ENCODE assay signal across 18 cellular contexts in genomic region chr18:7413906-7414305, GRCh38.
DNase-seq lines count a peak whose midpoint lies in the region; ATAC-seq, FAIRE-seq and TF ChIP-seq lines count a peak whose summit lies in the region.
"Had no signal": no experiment of that assay in that cellular context is flagged by ENCODE, and none has a peak within 500 bp of the region (broad histone marks: within the 10 kb centered on the region; RNA-seq: fewer than 3 reads in every experiment).

No MANE protein-coding gene starts in this region.

- H3K27me3 Mint-ChIP-seq in neural progenitor cell (ENCODE audit: insufficient read depth, low read depth) = no peaks in the 10 kb centered on the region

- H3K27me3 ChIP-seq in left ventricle myocardium inferior (ENCODE audit: low read depth) (no peaks in the 10 kb centered on the region), esophagus muscularis mucosa (no peaks in the 10 kb centered on the region), neural progenitor cell (no peaks in the 10 kb centered on the region), upper lobe of right lung (no peaks in the 10 kb centered on the region), thyroid gland (no peaks in the 10 kb centered on the region)
- H3K27me3 ChIP-seq: BE2C, MG63 had no signal

- no peaks in the 10 kb centered on the region for H4K20me1 ChIP-seq in neural progenitor cell (ENCODE audit: low read depth)

- H3K27ac Mint-ChIP-seq in neural progenitor cell = no peak overlapping the region
- H3K27ac Mint-ChIP-seq: CD4-positive, alpha-beta memory T cell had no signal

- peaks cover 6% of the 10 kb centered on the region for H3K4me1 Mint-ChIP-seq in neural progenitor cell
- H3K4me1 Mint-ChIP-seq: CD4-positive, alpha-beta memory T cell had no signal

- H3K9me3 Mint-ChIP-seq in neural progenitor cell = peaks cover 7% of the 10 kb centered on the region

- no peaks in the 10 kb centered on the region for H3F3A ChIP-seq in neural progenitor cell (ENCODE audit: low read depth)

- no peak for TF ChIP-seq POLR2A in esophagus muscularis mucosa (IDR thresholded peaks at IDR 0.05; ENCODE audit: low read depth)
- TF ChIP-seq POLR2A in thyroid gland (IDR thresholded peaks at IDR 0.05) = no peak

- no peak for FAIRE-seq in HTR-8/SVneo (lab: Jason Lieb, UNC)

- H3K27ac ChIP-seq in left ventricle myocardium inferior (replicated peaks) = peak overlapping the region; percentile 69
- H3K27ac ChIP-seq in esophagus muscularis mucosa (replicated peaks in 1 of 4) = peak overlapping the region in 3 of 4 donors; percentile 33 to 57 (median 48)
- H3K27ac ChIP-seq in neural progenitor cell = no peak overlapping the region
- H3K27ac ChIP-seq in upper lobe of right lung = peak overlapping the region; percentile 19
- H3K27ac ChIP-seq in thyroid gland = no peak overlapping the region
- H3K27ac ChIP-seq: 22Rv1, KMS-11 had no signal

- peaks cover 20% of the 10 kb centered on the region for H3K4me1 ChIP-seq in left ventricle myocardium inferior
- peaks cover 9 to 20% (median 12%) of the 10 kb centered on the region in 4 donors for H3K4me1 ChIP-seq in esophagus muscularis mucosa
- peaks cover 8% of the 10 kb centered on the region for H3K4me1 ChIP-seq in neural progenitor cell
- H3K4me1 ChIP-seq in upper lobe of right lung = no peaks in the 10 kb centered on the region
- no peaks in the 10 kb centered on the region for H3K4me1 ChIP-seq in thyroid gland
- H3K4me1 ChIP-seq: BE2C had no signal

- H3K4me3 Mint-ChIP-seq in neural progenitor cell = no peak overlapping the region
- H3K4me3 Mint-ChIP-seq: CD4-positive, alpha-beta memory T cell had no signal

- no peak for TF ChIP-seq CTCF in left ventricle myocardium inferior (IDR thresholded peaks at IDR 0.05; ENCODE audit: borderline replicate concordance)
- TF ChIP-seq CTCF in esophagus muscularis mucosa (IDR thresholded peaks at IDR 0.05) = no peak
- no peak for TF ChIP-seq CTCF in neural progenitor cell (IDR thresholded peaks at IDR 0.05)
- no peak for TF ChIP-seq CTCF in upper lobe of right lung (IDR thresholded peaks at IDR 0.05)
- TF ChIP-seq CTCF in thyroid gland (IDR thresholded peaks at IDR 0.05) = no peak

- H3K36me3 ChIP-seq in left ventricle myocardium inferior (no peaks in the 10 kb centered on the region), esophagus muscularis mucosa (no peaks in the 10 kb centered on the region), neural progenitor cell (no peaks in the 10 kb centered on the region), upper lobe of right lung (no peaks in the 10 kb centered on the region), thyroid gland (no peaks in the 10 kb centered on the region)
- H3K36me3 ChIP-seq: BE2C, MG63 had no signal

- no peaks in the 10 kb centered on the region for H3K36me3 Mint-ChIP-seq in neural progenitor cell
- H3K36me3 Mint-ChIP-seq: CD4-positive, alpha-beta memory T cell had no signal

- H3K9me3 ChIP-seq in left ventricle myocardium inferior (replicated peaks) = no peaks in the 10 kb centered on the region
- no peaks in the 10 kb centered on the region for H3K9me3 ChIP-seq in esophagus muscularis mucosa
- no peaks in the 10 kb centered on the region for H3K9me3 ChIP-seq in neural progenitor cell (ENCODE audit: low read depth)
- no peaks in the 10 kb centered on the region for H3K9me3 ChIP-seq in upper lobe of right lung
- H3K9me3 ChIP-seq in thyroid gland = no peaks in the 10 kb centered on the region
- H3K9me3 ChIP-seq: BE2C, MG63 had no signal

- no peaks in the 10 kb centered on the region for H3K79me2 ChIP-seq in neural progenitor cell (ENCODE audit: low read depth)

- no peak overlapping the region for H3K9ac ChIP-seq in neural progenitor cell
- H3K9ac ChIP-seq: KMS-11 had no signal

- DNase-seq in left ventricle myocardium inferior (no peak), Right ventricle myocardium inferior (ENCODE audit: missing footprints) (no peak), esophagus muscularis mucosa (ENCODE audit: extremely low spot score) (no peak), neural progenitor cell (ENCODE audit: low spot score) (no peak), upper lobe of right lung (no peak), HTR-8/SVneo (ENCODE audit: insufficient read length, low spot score) (no peak), thyroid gland (no peak)
- DNase-seq: BE2C; CD4-positive, alpha-beta memory T cell; DMS79; MG63; NCI-H1092; NCI-H524; SHP77 had no signal

- no peak for TF ChIP-seq EP300 in esophagus muscularis mucosa (IDR thresholded peaks at IDR 0.05)

- no peak overlapping the region for H3K4me2 ChIP-seq in neural progenitor cell
- H3K4me2 ChIP-seq: KMS-11 had no signal

- H2AFZ ChIP-seq in neural progenitor cell (replicated peaks) = peak overlapping the region; percentile 55

- no peak for ATAC-seq in Right ventricle myocardium inferior
- no peak for ATAC-seq in upper lobe of right lung
- no peak for ATAC-seq in HG02970 (IDR thresholded peaks at IDR 0.05; ENCODE audit: low FRiP score, unreplicated experiment)
- ATAC-seq: HCT116 had no signal

- WGBS in esophagus muscularis mucosa = 88% methylated on average over 3 of the region's 3 CpGs
- 89 to 92% methylated on average over 3 of the region's 3 CpGs for WGBS in thyroid gland, 2 donors

- intact Hi-C loops in left ventricle myocardium inferior (cut with micrococcal nuclease) = no loop called here
- intact Hi-C loops in Right ventricle myocardium inferior (cut with DNase I) = no loop called here
- intact Hi-C loops in esophagus muscularis mucosa (cut with DNase I) = no loop called here
- intact Hi-C loops in upper lobe of right lung (cut with DNase I) = no loop called here
- intact Hi-C loops in thyroid gland (cut with DNase I) = no loop called here

- H3K4me3 ChIP-seq in left ventricle myocardium inferior (no peak overlapping the region), esophagus muscularis mucosa (no peak overlapping the region), neural progenitor cell (no peak overlapping the region), upper lobe of right lung (no peak overlapping the region), thyroid gland (replicated peaks in 1 of 3) (no peak overlapping the region)
- H3K4me3 ChIP-seq: MG63 had no signal

Comparison
In these comparisons a context has a peak if more than half of its experiments do, and no peak if none do; other contexts are left out.
1. H3K27ac ChIP-seq: peak in left ventricle myocardium inferior (single experiment), esophagus muscularis mucosa (3 of 4) and upper lobe of right lung (single experiment); none in neural progenitor cell (single experiment) and thyroid gland (0 of 3).